Comparison of ENCODE assay signal across 9 cellular contexts in the genomic region with DNA sequence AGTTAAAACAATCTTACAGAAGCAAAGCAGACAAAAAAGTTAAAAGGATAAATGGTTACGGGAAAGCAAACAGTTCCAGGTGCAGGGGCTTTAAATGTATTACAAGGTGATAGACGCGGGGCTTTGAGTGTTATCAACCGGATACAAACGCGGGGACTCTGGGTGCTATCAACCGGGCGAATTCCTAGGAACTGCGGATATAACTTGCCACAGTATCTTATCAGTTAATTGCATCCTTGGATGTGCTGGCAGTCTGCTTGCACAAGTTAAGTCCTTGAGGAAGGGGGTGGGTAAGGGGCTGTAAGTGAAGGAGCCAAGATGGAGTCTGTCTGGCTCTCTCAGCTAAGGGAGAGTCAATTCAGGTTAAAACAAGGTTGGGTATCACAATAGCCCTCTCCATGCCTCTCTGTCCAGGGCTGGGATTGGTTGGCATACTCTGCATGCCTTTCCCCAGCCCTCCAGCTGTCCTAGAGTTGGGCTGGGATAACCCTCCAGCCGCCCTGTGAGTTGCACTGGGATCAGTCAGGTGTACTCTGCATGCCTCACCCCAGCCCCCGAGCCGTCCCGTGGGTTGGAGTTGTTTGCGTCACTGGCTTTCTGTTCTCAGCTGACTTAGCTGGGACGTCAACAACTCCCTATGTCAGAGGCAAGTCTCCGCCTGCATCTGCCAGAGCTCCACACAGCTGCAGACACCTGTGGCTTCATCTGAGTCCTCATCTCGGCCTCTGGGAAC.
DNase-seq lines count a peak whose midpoint lies in the region; ATAC-seq and TF ChIP-seq lines count a peak whose summit lies in the region.
"Had no signal": no experiment of that assay in that cellular context is flagged by ENCODE, and none has a peak within 500 bp of the region (broad histone marks: within the 10 kb centered on the region; RNA-seq: fewer than 3 reads in every experiment).

No MANE protein-coding gene starts in this region.

- no peaks in the 10 kb centered on the region for H3K27me3 ChIP-seq in DND-41 (ENCODE audit: insufficient read depth, low read length, poor library complexity)

- DNase-seq in DND-41 (no peak), NCI-H526 treated with DMSO at 0.1 percent for 48 hours (lab: John Stamatoyannopoulos, UW) (peak; percentile 26), iPS-NIHi7 (ENCODE audit: extremely low spot score) (peak; percentile 61), DMS79 (lab: John Stamatoyannopoulos, UW) (no peak)
- DNase-seq in activated naive CD4-positive, alpha-beta T cell treated with anti-CD3 and anti-CD28 coated beads, Interleukin-2, amount 50 U/mL, for 16 hours, result peak; percentile 69
- peak; percentile 67 for DNase-seq in stimulated activated CD4-positive, alpha-beta T cell treated with anti-CD3 and anti-CD28 coated beads, Interleukin-2, amount 100 ng/mL, for 4 hours (ENCODE audit: low read depth)

- no peak overlapping the region for H3K9ac ChIP-seq in DND-41 (ENCODE audit: low read depth, low read length)

- H3K79me2 ChIP-seq in DND-41 (ENCODE audit: insufficient read depth, low read length), result no peaks in the 10 kb centered on the region

- H2AFZ ChIP-seq in DND-41 (ENCODE audit: low read depth, low read length), result no peak overlapping the region

- ATAC-seq in DND-41 (ENCODE audit: insufficient read depth, low read depth), result peak; percentile 29; the same call in 1 of the 3 replicates
- ATAC-seq in GM19455 (IDR thresholded peaks at IDR 0.05; ENCODE audit: unreplicated experiment), result no peak
- no peak for ATAC-seq in GM18909 (IDR thresholded peaks at IDR 0.05; ENCODE audit: poor library complexity, unreplicated experiment)

- H3K4me3 ChIP-seq in DND-41 (ENCODE audit: low read depth in 1 of 2, low read length in 2 of 2), result no peak overlapping the region
- H3K4me3 ChIP-seq: dorsolateral prefrontal cortex had no signal

- H3K4me1 ChIP-seq in DND-41 (ENCODE audit: insufficient read depth, low read length), result no peaks in the 10 kb centered on the region; the same call in 1 of the 2 replicates

- no peak overlapping the region for H3K27ac ChIP-seq in DND-41 (ENCODE audit: low read length)
- H3K27ac ChIP-seq: dorsolateral prefrontal cortex had no signal

- no peaks in the 10 kb centered on the region for H4K20me1 ChIP-seq in DND-41 (ENCODE audit: insufficient read depth, low read length)

- no peaks in the 10 kb centered on the region for H3K9me3 ChIP-seq in DND-41 (ENCODE audit: insufficient read depth, low read length, severe bottlenecking)

- TF ChIP-seq CTCF in DND-41 (IDR thresholded peaks at IDR 0.05; ENCODE audit: borderline replicate concordance, extremely low read depth, low read length, poor library complexity, severe bottlenecking), result no peak

- H3K36me3 ChIP-seq in DND-41 (ENCODE audit: insufficient read depth, low read length), result no peaks in the 10 kb centered on the region

- no peak overlapping the region for H3K4me2 ChIP-seq in DND-41 (ENCODE audit: insufficient read depth, low read length)

Comparison
In these comparisons a context has a peak if more than half of its experiments do, and no peak if none do; other contexts are left out.
1. DNase-seq: peak in NCI-H526 treated with DMSO at 0.1 percent for 48 hours (single experiment), activated naive CD4-positive, alpha-beta T cell treated with anti-CD3 and anti-CD28 coated beads, Interleukin-2, amount 50 U/mL, for 16 hours (single experiment), iPS-NIHi7 (single experiment) and stimulated activated CD4-positive, alpha-beta T cell treated with anti-CD3 and anti-CD28 coated beads, Interleukin-2, amount 100 ng/mL, for 4 hours (single experiment); none in DND-41 (single experiment) and DMS79 (single experiment).